Comparison of ENCODE assay signal across 8 cellular contexts in genomic region chr12:115375188-115375991, GRCh38.
DNase-seq lines count a peak whose midpoint lies in the region; ATAC-seq and TF ChIP-seq lines count a peak whose summit lies in the region.

No MANE protein-coding gene starts in this region.

- peaks cover 46% of the 10 kb centered on the region for H3K4me1 ChIP-seq in OCI-LY3 (ENCODE audit: low read length)
- H3K4me1 ChIP-seq in foreskin keratinocyte: peaks cover 16% of the 10 kb centered on the region
- no peaks in the 10 kb centered on the region for H3K4me1 ChIP-seq in Karpas-422 (ENCODE audit: low read length)

- H3K36me3 ChIP-seq in OCI-LY3 (replicated peaks; ENCODE audit: low read depth, low read length): no peaks in the 10 kb centered on the region
- no peaks in the 10 kb centered on the region for H3K36me3 ChIP-seq in Karpas-422 (ENCODE audit: insufficient read depth, low read length)

- peak overlapping the region; percentile 49; the same call in 1 of the 2 replicates for H2AFZ ChIP-seq in OCI-LY3 (ENCODE audit: low read depth, low read length)
- H2AFZ ChIP-seq in Karpas-422 (ENCODE audit: low read length): no peak overlapping the region

- H3K9ac ChIP-seq in OCI-LY3 (ENCODE audit: low read length) (peak overlapping the region; percentile 45; the same call in 1 of the 2 replicates), Karpas-422 (ENCODE audit: low read length) (no peak overlapping the region)

- H3K4me2 ChIP-seq in OCI-LY3 (ENCODE audit: low read length): peak overlapping the region; percentile 61
- H3K4me2 ChIP-seq in Karpas-422 (ENCODE audit: low read depth, low read length, poor library complexity, severe bottlenecking): no peak overlapping the region

- H3K27ac ChIP-seq in OCI-LY3 (ENCODE audit: low read length) (peak overlapping the region; percentile 59), foreskin keratinocyte (peak overlapping the region; percentile 93), Karpas-422 (ENCODE audit: low read length) (no peak overlapping the region)

- H4K20me1 ChIP-seq in OCI-LY3 (ENCODE audit: insufficient read depth, low read length) (no peaks in the 10 kb centered on the region), Karpas-422 (ENCODE audit: insufficient read depth, low read depth, low read length) (no peaks in the 10 kb centered on the region)

- ATAC-seq in GM18907 (IDR thresholded peaks at IDR 0.05; ENCODE audit: unreplicated experiment) (peak; percentile 94), HG02840 (IDR thresholded peaks at IDR 0.05; ENCODE audit: low FRiP score, unreplicated experiment) (peak; percentile 88), foreskin keratinocyte (peak; percentile 88)

- TF ChIP-seq CTCF in OCI-LY3 (IDR thresholded peaks at IDR 0.05; ENCODE audit: low read depth, low read length) (no peak), foreskin keratinocyte (conservative IDR thresholded peaks at IDR 0.05) (no peak)

- no peaks in the 10 kb centered on the region for H3K9me2 ChIP-seq in Karpas-422 (replicated peaks; ENCODE audit: insufficient read depth, low read length)

- H3K79me2 ChIP-seq in OCI-LY3 (ENCODE audit: low read length) (no peaks in the 10 kb centered on the region), Karpas-422 (ENCODE audit: low read length) (no peaks in the 10 kb centered on the region)

- H3K27me3 ChIP-seq in OCI-LY3 (ENCODE audit: low read depth, low read length) (no peaks in the 10 kb centered on the region), foreskin keratinocyte (no peaks in the 10 kb centered on the region), Karpas-422 (ENCODE audit: low read length) (no peaks in the 10 kb centered on the region)

- H3K4me3 ChIP-seq in OCI-LY3 (ENCODE audit: low read length): peak overlapping the region; percentile 20
- H3K4me3 ChIP-seq in Karpas-422 (ENCODE audit: low read length): no peak overlapping the region

- no peaks in the 10 kb centered on the region for H3K9me3 ChIP-seq in OCI-LY3 (ENCODE audit: insufficient read depth, low read length)
- H3K9me3 ChIP-seq in Karpas-422 (ENCODE audit: low read length): 0 out of 2 replicates have a peak, but pooled peaks cover 3% of the 10 kb centered on the region

- DNase-seq in foreskin keratinocyte (peak; percentile 83 to 90), Karpas-422 (no peak), ecto neural progenitor cell (ENCODE audit: low spot score) (no peak), cerebellar nuclear complex (lab: John Stamatoyannopoulos, UW) (no peak), NCI-H2196 (lab: John Stamatoyannopoulos, UW; ENCODE audit: unreplicated experiment) (no peak)

Comparison
In these comparisons a context has a peak if more than half of its experiments do, and no peak if none do; other contexts are left out.
1. DNase-seq: peak in foreskin keratinocyte (2 of 2); none in Karpas-422 (single experiment), ecto neural progenitor cell (single experiment), cerebellar nuclear complex (0 of 2) and NCI-H2196 (single experiment).
2. Peak in every context shown above with its lines, with median percentiles within 50 percentile points of each other: ATAC-seq.